1 cellular context compared by ENCODE assay signal in the genomic region with DNA sequence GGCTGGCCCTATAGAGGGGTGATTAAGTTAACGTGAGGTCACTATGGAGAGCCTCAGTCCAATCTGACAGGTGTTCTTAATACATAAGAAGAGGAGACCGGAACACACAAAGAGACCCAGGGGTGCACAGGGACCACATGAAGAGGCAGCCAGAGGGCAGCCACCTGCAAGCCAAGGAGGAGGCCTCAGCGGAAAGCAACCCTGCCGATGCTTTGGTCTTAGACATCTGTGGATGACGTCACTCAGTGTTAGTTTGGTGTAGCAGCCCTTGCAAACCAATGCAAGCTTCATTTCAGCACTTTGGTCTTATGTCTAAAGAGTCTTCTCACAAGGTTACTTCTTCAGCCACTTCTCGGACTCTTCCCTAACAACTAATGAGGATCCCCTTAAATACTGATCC.
TF ChIP-seq lines count a peak whose summit lies in the region.

No MANE protein-coding gene starts in this region.

TF ChIP-seq in H1, 55 proteins besides CTCF, POLR2A, EP300 and RAD21 (continued from another document):
- TF ChIP-seq, protein P1, sequence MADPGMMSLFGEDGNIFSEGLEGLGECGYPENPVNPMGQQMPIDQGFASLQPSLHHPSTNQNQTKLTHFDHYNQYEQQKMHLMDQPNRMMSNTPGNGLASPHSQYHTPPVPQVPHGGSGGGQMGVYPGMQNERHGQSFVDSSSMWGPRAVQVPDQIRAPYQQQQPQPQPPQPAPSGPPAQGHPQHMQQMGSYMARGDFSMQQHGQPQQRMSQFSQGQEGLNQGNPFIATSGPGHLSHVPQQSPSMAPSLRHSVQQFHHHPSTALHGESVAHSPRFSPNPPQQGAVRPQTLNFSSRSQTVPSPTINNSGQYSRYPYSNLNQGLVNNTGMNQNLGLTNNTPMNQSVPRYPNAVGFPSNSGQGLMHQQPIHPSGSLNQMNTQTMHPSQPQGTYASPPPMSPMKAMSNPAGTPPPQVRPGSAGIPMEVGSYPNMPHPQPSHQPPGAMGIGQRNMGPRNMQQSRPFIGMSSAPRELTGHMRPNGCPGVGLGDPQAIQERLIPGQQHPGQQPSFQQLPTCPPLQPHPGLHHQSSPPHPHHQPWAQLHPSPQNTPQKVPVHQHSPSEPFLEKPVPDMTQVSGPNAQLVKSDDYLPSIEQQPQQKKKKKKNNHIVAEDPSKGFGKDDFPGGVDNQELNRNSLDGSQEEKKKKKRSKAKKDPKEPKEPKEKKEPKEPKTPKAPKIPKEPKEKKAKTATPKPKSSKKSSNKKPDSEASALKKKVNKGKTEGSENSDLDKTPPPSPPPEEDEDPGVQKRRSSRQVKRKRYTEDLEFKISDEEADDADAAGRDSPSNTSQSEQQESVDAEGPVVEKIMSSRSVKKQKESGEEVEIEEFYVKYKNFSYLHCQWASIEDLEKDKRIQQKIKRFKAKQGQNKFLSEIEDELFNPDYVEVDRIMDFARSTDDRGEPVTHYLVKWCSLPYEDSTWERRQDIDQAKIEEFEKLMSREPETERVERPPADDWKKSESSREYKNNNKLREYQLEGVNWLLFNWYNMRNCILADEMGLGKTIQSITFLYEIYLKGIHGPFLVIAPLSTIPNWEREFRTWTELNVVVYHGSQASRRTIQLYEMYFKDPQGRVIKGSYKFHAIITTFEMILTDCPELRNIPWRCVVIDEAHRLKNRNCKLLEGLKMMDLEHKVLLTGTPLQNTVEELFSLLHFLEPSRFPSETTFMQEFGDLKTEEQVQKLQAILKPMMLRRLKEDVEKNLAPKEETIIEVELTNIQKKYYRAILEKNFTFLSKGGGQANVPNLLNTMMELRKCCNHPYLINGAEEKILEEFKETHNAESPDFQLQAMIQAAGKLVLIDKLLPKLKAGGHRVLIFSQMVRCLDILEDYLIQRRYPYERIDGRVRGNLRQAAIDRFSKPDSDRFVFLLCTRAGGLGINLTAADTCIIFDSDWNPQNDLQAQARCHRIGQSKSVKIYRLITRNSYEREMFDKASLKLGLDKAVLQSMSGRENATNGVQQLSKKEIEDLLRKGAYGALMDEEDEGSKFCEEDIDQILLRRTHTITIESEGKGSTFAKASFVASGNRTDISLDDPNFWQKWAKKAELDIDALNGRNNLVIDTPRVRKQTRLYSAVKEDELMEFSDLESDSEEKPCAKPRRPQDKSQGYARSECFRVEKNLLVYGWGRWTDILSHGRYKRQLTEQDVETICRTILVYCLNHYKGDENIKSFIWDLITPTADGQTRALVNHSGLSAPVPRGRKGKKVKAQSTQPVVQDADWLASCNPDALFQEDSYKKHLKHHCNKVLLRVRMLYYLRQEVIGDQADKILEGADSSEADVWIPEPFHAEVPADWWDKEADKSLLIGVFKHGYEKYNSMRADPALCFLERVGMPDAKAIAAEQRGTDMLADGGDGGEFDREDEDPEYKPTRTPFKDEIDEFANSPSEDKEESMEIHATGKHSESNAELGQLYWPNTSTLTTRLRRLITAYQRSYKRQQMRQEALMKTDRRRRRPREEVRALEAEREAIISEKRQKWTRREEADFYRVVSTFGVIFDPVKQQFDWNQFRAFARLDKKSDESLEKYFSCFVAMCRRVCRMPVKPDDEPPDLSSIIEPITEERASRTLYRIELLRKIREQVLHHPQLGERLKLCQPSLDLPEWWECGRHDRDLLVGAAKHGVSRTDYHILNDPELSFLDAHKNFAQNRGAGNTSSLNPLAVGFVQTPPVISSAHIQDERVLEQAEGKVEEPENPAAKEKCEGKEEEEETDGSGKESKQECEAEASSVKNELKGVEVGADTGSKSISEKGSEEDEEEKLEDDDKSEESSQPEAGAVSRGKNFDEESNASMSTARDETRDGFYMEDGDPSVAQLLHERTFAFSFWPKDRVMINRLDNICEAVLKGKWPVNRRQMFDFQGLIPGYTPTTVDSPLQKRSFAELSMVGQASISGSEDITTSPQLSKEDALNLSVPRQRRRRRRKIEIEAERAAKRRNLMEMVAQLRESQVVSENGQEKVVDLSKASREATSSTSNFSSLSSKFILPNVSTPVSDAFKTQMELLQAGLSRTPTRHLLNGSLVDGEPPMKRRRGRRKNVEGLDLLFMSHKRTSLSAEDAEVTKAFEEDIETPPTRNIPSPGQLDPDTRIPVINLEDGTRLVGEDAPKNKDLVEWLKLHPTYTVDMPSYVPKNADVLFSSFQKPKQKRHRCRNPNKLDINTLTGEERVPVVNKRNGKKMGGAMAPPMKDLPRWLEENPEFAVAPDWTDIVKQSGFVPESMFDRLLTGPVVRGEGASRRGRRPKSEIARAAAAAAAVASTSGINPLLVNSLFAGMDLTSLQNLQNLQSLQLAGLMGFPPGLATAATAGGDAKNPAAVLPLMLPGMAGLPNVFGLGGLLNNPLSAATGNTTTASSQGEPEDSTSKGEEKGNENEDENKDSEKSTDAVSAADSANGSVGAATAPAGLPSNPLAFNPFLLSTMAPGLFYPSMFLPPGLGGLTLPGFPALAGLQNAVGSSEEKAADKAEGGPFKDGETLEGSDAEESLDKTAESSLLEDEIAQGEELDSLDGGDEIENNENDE (IDR thresholded peaks at IDR 0.05; ENCODE audit: insufficient replicate concordance, low read length) = no peak
- no peak for TF ChIP-seq TAF1 (IDR thresholded peaks at IDR 0.05; ENCODE audit: low read depth, low read length)
- TF ChIP-seq, protein P2, sequence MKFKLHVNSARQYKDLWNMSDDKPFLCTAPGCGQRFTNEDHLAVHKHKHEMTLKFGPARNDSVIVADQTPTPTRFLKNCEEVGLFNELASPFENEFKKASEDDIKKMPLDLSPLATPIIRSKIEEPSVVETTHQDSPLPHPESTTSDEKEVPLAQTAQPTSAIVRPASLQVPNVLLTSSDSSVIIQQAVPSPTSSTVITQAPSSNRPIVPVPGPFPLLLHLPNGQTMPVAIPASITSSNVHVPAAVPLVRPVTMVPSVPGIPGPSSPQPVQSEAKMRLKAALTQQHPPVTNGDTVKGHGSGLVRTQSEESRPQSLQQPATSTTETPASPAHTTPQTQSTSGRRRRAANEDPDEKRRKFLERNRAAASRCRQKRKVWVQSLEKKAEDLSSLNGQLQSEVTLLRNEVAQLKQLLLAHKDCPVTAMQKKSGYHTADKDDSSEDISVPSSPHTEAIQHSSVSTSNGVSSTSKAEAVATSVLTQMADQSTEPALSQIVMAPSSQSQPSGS (IDR thresholded peaks at IDR 0.05; ENCODE audit: low read length) = no peak
- TF ChIP-seq CHD2 (IDR thresholded peaks at IDR 0.05; ENCODE audit: low read length) = no peak
- TF ChIP-seq KDM4A (IDR thresholded peaks at IDR 0.05; ENCODE audit: low read depth, low read length, severe bottlenecking) = no peak
- TF ChIP-seq RXRA (IDR thresholded peaks at IDR 0.05; ENCODE audit: insufficient read depth, low read depth, low read length) = no peak
- TF ChIP-seq, protein P3, sequence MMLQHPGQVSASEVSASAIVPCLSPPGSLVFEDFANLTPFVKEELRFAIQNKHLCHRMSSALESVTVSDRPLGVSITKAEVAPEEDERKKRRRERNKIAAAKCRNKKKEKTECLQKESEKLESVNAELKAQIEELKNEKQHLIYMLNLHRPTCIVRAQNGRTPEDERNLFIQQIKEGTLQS (IDR thresholded peaks at IDR 0.05; ENCODE audit: insufficient read depth, low read depth, low read length) = no peak
- no peak for TF ChIP-seq RFX5 (IDR thresholded peaks at IDR 0.05; ENCODE audit: borderline replicate concordance, low read depth, low read length)
- TF ChIP-seq SIRT6 (IDR thresholded peaks at IDR 0.05; ENCODE audit: low read length) = no peak
- TF ChIP-seq EZH2 (IDR thresholded peaks at IDR 0.05; ENCODE audit: low read depth, low read length, severe bottlenecking) = no peak
